Comparison of ENCODE assay signal across 8 cellular contexts in the genomic region with DNA sequence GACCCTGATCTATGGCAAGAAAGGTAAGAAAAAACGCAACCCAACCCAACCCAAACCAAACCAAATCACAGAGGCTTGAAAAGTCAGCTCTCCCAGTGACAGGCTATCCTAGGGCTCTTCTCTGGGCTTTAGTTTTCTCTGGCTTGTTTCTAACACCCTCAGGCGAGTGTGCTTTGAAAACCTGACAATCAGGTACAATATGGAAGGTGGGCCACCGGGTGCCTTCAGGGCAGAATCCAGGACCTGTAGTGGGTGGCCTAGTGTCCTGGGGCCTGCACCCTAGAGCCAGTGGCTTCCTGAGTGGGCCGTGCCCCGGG. TPM values are rescaled to one million over a fixed set of nuclear protein-coding genes. Genes with fewer than 3 reads are reported as not detected.
DNase-seq lines count a peak whose midpoint lies in the region; ATAC-seq and TF ChIP-seq lines count a peak whose summit lies in the region.

No MANE protein-coding gene starts in this region.

- no peak for TF ChIP-seq CTCF in RWPE2 (IDR thresholded peaks at IDR 0.05; ENCODE audit: poor library complexity, severe bottlenecking)

- no peak overlapping the region for H3K23ac ChIP-seq in neuronal stem cell (ENCODE audit: low read depth, low read length, poor library complexity)

- no peaks in the 10 kb centered on the region for H3K9me3 ChIP-seq in BLaER1 treated with 17β-estradiol and CSF1 and Interleukin-3, amounts not matched to agents 10 nM and 100 nM (replicated peaks in 1 of 11)
- H3K9me3 ChIP-seq in RWPE2 (ENCODE audit: severe bottlenecking) (no peaks in the 10 kb centered on the region), neuronal stem cell (replicated peaks in 1 of 2; ENCODE audit: control insufficient read depth in 2 of 2, insufficient read depth in 1 of 2, low read depth in 1 of 2, low read length in 2 of 2) (no peaks in the 10 kb centered on the region)

- H3K27ac ChIP-seq in BLaER1 treated with 17β-estradiol and CSF1 and Interleukin-3, amounts not matched to agents 10 nM and 100 nM, result peak overlapping the region in 10 of 11 experiments; percentile 43 to 83 (median 64); a peak in 18 of 22 replicates
- H3K27ac ChIP-seq in RWPE2 (ENCODE audit: poor library complexity, severe bottlenecking) (peak overlapping the region; percentile 99), epithelial cell of prostate (peak overlapping the region; percentile 100), neuronal stem cell (replicated peaks; ENCODE audit: low read length) (no peak overlapping the region)

- DNase-seq in RWPE2 (ENCODE audit: low spot score) (no peak), epithelial cell of prostate (ENCODE audit: low read depth, low spot score) (no peak), neuronal stem cell (ENCODE audit: low spot score) (no peak), GM19240 (ENCODE audit: insufficient read length, low spot score) (no peak)

- H2BK120ac ChIP-seq in neuronal stem cell (ENCODE audit: low read depth, low read length), result no peak overlapping the region

- no peak overlapping the region for H2BK5ac ChIP-seq in neuronal stem cell (ENCODE audit: low read length)

- peak overlapping the region in 9 of 11 experiments; percentile 3 to 73 (median 47); a peak in 10 of 22 replicates for H3K9ac ChIP-seq in BLaER1 treated with 17β-estradiol and CSF1 and Interleukin-3, amounts not matched to agents 10 nM and 100 nM
- H3K9ac ChIP-seq in neuronal stem cell (ENCODE audit: low read depth, low read length, poor library complexity), result no peak overlapping the region

- H3K4ac ChIP-seq in neuronal stem cell (ENCODE audit: low read length), result no peak overlapping the region

- H3K4me3 ChIP-seq in BLaER1 treated with 17β-estradiol and CSF1 and Interleukin-3, amounts not matched to agents 10 nM and 100 nM, result peak overlapping the region in 2 of 10 experiments; percentile 55 to 64; a peak in 3 of 20 replicates
- no peak overlapping the region for H3K4me3 ChIP-seq in RWPE2 (ENCODE audit: severe bottlenecking)
- H3K4me3 ChIP-seq in neuronal stem cell (ENCODE audit: low read length in 2 of 2), result peak overlapping the region; percentile 53 to 55

- ATAC-seq in RWPE2 (ENCODE audit: low read depth) (no peak), HG03469 (IDR thresholded peaks at IDR 0.05; ENCODE audit: unreplicated experiment) (no peak), GM19351 (IDR thresholded peaks at IDR 0.05; ENCODE audit: unreplicated experiment) (no peak), HG03432 (IDR thresholded peaks at IDR 0.05; ENCODE audit: unreplicated experiment) (no peak)

- H3K27me3 ChIP-seq in BLaER1 treated with 17β-estradiol and CSF1 and Interleukin-3, amounts not matched to agents 10 nM and 100 nM, result no peaks in the 10 kb centered on the region
- H3K27me3 ChIP-seq in RWPE2 (ENCODE audit: insufficient read depth, poor library complexity, severe bottlenecking) (no peaks in the 10 kb centered on the region), neuronal stem cell (ENCODE audit: control insufficient read depth in 3 of 3, insufficient read depth in 3 of 3, low read depth in 1 of 3, low read length in 3 of 3) (no peaks in the 10 kb centered on the region)

- no peak overlapping the region for H2AK5ac ChIP-seq in neuronal stem cell (ENCODE audit: low read depth, low read length)

- no peak overlapping the region for H4K91ac ChIP-seq in neuronal stem cell (ENCODE audit: low read depth, low read length, poor library complexity)

- no peaks in the 10 kb centered on the region for H3K79me1 ChIP-seq in neuronal stem cell (ENCODE audit: low read depth, low read length)

- peak overlapping the region; percentile 74 for H4K8ac ChIP-seq in neuronal stem cell (ENCODE audit: low read depth, low read length)

- peak overlapping the region; percentile 98 for H2AFZ ChIP-seq in neuronal stem cell (ENCODE audit: low read length)

- no CpG with 5 or more reads among the region's 5 CpGs for WGBS in neuronal stem cell (ENCODE audit: extremely low coverage in 2 of 2, insufficient read length in 2 of 2, insufficient replicate concordance in 1 of 2), 2 donors

- H3K4me2 ChIP-seq in BLaER1 treated with 17β-estradiol and CSF1 and Interleukin-3, amounts not matched to agents 10 nM and 100 nM, result peak overlapping the region; percentile 69 to 98 (median 94)
- peak overlapping the region; percentile 99 for H3K4me2 ChIP-seq in neuronal stem cell (ENCODE audit: insufficient read depth, low read length, poor library complexity, severe bottlenecking)

- H3K4me1 ChIP-seq in BLaER1 treated with 17β-estradiol and CSF1 and Interleukin-3, amounts not matched to agents 10 nM and 100 nM, result peaks cover 29 to 62% (median 38%) of the 10 kb centered on the region in 10 experiments
- H3K4me1 ChIP-seq in RWPE2 (ENCODE audit: insufficient read depth, poor library complexity, severe bottlenecking) (peaks cover 37% of the 10 kb centered on the region), neuronal stem cell (ENCODE audit: control insufficient read depth in 2 of 2, insufficient read depth in 1 of 2, low read depth in 1 of 2, low read length in 2 of 2) (peaks cover 2 to 3% of the 10 kb centered on the region in 2 donors)

- H2BK12ac ChIP-seq in neuronal stem cell (ENCODE audit: low read length), result no peak overlapping the region

- no peaks in the 10 kb centered on the region for H4K20me1 ChIP-seq in BLaER1 treated with 17β-estradiol and CSF1 and Interleukin-3, amounts not matched to agents 10 nM and 100 nM

- no peak overlapping the region for H2BK15ac ChIP-seq in neuronal stem cell (ENCODE audit: low read length)

- H3K14ac ChIP-seq in neuronal stem cell (ENCODE audit: low read length), result no peak overlapping the region

- peak overlapping the region; percentile 83 for H3K18ac ChIP-seq in neuronal stem cell (ENCODE audit: low read length)

- H3K36me3 ChIP-seq in BLaER1 treated with 17β-estradiol and CSF1 and Interleukin-3, amounts not matched to agents 10 nM and 100 nM, result no peaks in the 10 kb centered on the region
- H3K36me3 ChIP-seq in RWPE2 (ENCODE audit: low read depth), result no peaks in the 10 kb centered on the region
- H3K36me3 ChIP-seq in neuronal stem cell (replicated peaks in 1 of 2; ENCODE audit: control insufficient read depth in 2 of 2, insufficient read depth in 2 of 2, low read length in 2 of 2), result no peaks in the 10 kb centered on the region

RNA-seq across cellular contexts. Expression of a gene that starts 46.8 kb away (rescaled TPM):
- polyA plus RNA-seq in neuronal stem cell (2013, experiment 1 of 2), result 0.20 TPM
- 0.22 TPM for polyA plus RNA-seq in neuronal stem cell (2013, experiment 2 of 2)
